ENCODE assay signal across 21 cellular contexts in genomic region chr13:113454936-113455335, GRCh38. TPM values are rescaled to one million over a fixed set of nuclear protein-coding genes. Genes with fewer than 3 reads are reported as not detected.
DNase-seq lines count a peak whose midpoint lies in the region.
"Had no signal": no experiment of that assay in that cellular context is flagged by ENCODE, and none has a peak within 500 bp of the region (broad histone marks: within the 10 kb centered on the region; RNA-seq: fewer than 3 reads in every experiment).

No MANE protein-coding gene starts in this region.

- no peak overlapping the region for H3K27ac Mint-ChIP-seq in activated T-cell treated with anti-CD3 and anti-CD28 coated beads, Interleukin-2, amount 50 U/mL, for 24 hours
- no peak overlapping the region for H3K27ac Mint-ChIP-seq in CD4-positive, alpha-beta memory T cell

- H3K4me3 Mint-ChIP-seq in activated T-cell treated with anti-CD3 and anti-CD28 coated beads, Interleukin-2, amount 50 U/mL, for 24 hours = no peak overlapping the region
- H3K4me3 Mint-ChIP-seq in CD4-positive, alpha-beta memory T cell = no peak overlapping the region
- H3K4me3 Mint-ChIP-seq: CD14-positive monocyte had no signal

- peaks cover 68% of the 10 kb centered on the region for H3K36me3 Mint-ChIP-seq in activated T-cell treated with anti-CD3 and anti-CD28 coated beads, Interleukin-2, amount 50 U/mL, for 24 hours (ENCODE audit: low read depth)
- H3K36me3 Mint-ChIP-seq in CD4-positive, alpha-beta memory T cell = peaks cover 34 to 36% of the 10 kb centered on the region in 2 donors

- H3K27me3 Mint-ChIP-seq in activated T-cell treated with anti-CD3 and anti-CD28 coated beads, Interleukin-2, amount 50 U/mL, for 24 hours = no peaks in the 10 kb centered on the region
- H3K27me3 Mint-ChIP-seq in CD4-positive, alpha-beta memory T cell = no peaks in the 10 kb centered on the region

- DNase-seq in activated T-cell treated with anti-CD3 and anti-CD28 coated beads, Interleukin-2, amount 50 U/mL, for 24 hours = peak; percentile 2
- no peak for DNase-seq in activated T-cell treated with anti-CD3 and anti-CD28 coated beads, Interleukin-2, amount 50 U/mL, for 48 hours
- DNase-seq in H7 (peak; percentile 14), cerebellar cortex (ENCODE audit: low spot score) (peak; percentile 57), posterior vena cava (ENCODE audit: low spot score) (peak; percentile 38), hypothalamus (lab: John Stamatoyannopoulos, UW) (no peak), MG63 (no peak)
- no peak for DNase-seq in CD4-positive, alpha-beta memory T cell
- DNase-seq: COR-L47, DMS153, EL, NCI-H1105 treated with DMSO at 0.1 percent for 48 hours, NCI-H1694 treated with DMSO at 0.1 percent for 48 hours, NCI-H2171, NCI-H446, NCI-H69, OCI-M1, SJCRH30 had no signal

- H3K9me3 Mint-ChIP-seq in activated T-cell treated with anti-CD3 and anti-CD28 coated beads, Interleukin-2, amount 50 U/mL, for 24 hours = no peaks in the 10 kb centered on the region
- no peaks in the 10 kb centered on the region for H3K9me3 Mint-ChIP-seq in CD4-positive, alpha-beta memory T cell

- H3K36me3 ChIP-seq in H7 (replicated peaks; ENCODE audit: control insufficient read depth, insufficient read depth, low read length) = peaks cover 15% of the 10 kb centered on the region
- H3K36me3 ChIP-seq in CD4-positive, alpha-beta memory T cell (ENCODE audit: insufficient read depth, low read length) = peaks cover 15% of the 10 kb centered on the region
- peaks cover 42% of the 10 kb centered on the region for H3K36me3 ChIP-seq in MG63

- CTCF ChIA-PET in CD4-positive, alpha-beta memory T cell (lab: Charles Lee; ENCODE audit: partially characterized antibody) = no interaction called here

- H3K4me3 ChIP-seq in H7 (ENCODE audit: insufficient read depth, low read depth, low read length) = no peak overlapping the region
- H3K4me3 ChIP-seq in CD4-positive, alpha-beta memory T cell (ENCODE audit: low read length in 2 of 2) = no peak overlapping the region
- no peak overlapping the region for H3K4me3 ChIP-seq in MG63
- H3K4me3 ChIP-seq: SJCRH30 had no signal

- H3K4me1 ChIP-seq in CD4-positive, alpha-beta memory T cell (ENCODE audit: insufficient read depth, low read length) = no peaks in the 10 kb centered on the region
- H3K4me1 ChIP-seq: SJCRH30 had no signal

- POLR2A ChIA-PET in CD4-positive, alpha-beta memory T cell (lab: Charles Lee; ENCODE audit: partially characterized antibody) = no interaction called here

- intact Hi-C loops in posterior vena cava (cut with DNase I) = no loop called here
- intact Hi-C loops in CD4-positive, alpha-beta memory T cell (cut with micrococcal nuclease) = no loop called here

- no peaks in the 10 kb centered on the region for H3K9me3 ChIP-seq in CD4-positive, alpha-beta memory T cell (ENCODE audit: control insufficient read depth in 1 of 2, low read length in 2 of 2)
- H3K9me3 ChIP-seq in MG63 = no peaks in the 10 kb centered on the region
- H3K9me3 ChIP-seq: SJCRH30 had no signal

- H3K4me1 Mint-ChIP-seq in activated T-cell treated with anti-CD3 and anti-CD28 coated beads, Interleukin-2, amount 50 U/mL, for 24 hours (ENCODE audit: low read depth) = no peaks in the 10 kb centered on the region
- no peaks in the 10 kb centered on the region for H3K4me1 Mint-ChIP-seq in CD4-positive, alpha-beta memory T cell
- H3K4me1 Mint-ChIP-seq: CD14-positive monocyte had no signal

- H3K27me3 ChIP-seq in H7 (ENCODE audit: control insufficient read depth, insufficient read depth, low read length) = no peaks in the 10 kb centered on the region
- no peaks in the 10 kb centered on the region for H3K27me3 ChIP-seq in CD4-positive, alpha-beta memory T cell (ENCODE audit: insufficient read depth, low read length)
- no peaks in the 10 kb centered on the region for H3K27me3 ChIP-seq in MG63
- H3K27me3 ChIP-seq: SJCRH30 had no signal

- H3K27ac ChIP-seq in CD4-positive, alpha-beta memory T cell (ENCODE audit: low read depth, low read length) = no peak overlapping the region
- H3K27ac ChIP-seq: KMS-11, SJCRH30 had no signal

RNA-seq across cellular contexts. Expression of gene ADPRHL1, which starts 1.6 kb away (rescaled TPM):
- total RNA-seq in H7 (2014; rRNA removed; shearing (Covaris generic)) = 0.89 and 1.4 TPM in 2 replicates
- 1 to 10 TPM; 1.2 to 1.6 TPM for total RNA-seq in posterior vena cava
- total RNA-seq in CD4-positive, alpha-beta memory T cell = 1 to 10 TPM; 1.3 to 1.5 TPM
- under 1 TPM in 1 of 2 donors, not detected in 1; 0.09 TPM for polyA plus RNA-seq in CD4-positive, alpha-beta memory T cell
- total RNA-seq in MG63 (2014; rRNA removed; shearing (Covaris generic); ENCODE audit: low replicate concordance) = 0.96 and 2.8 TPM in 2 replicates
- total RNA-seq: RPMI7951 had no signal

RNA-seq across cellular contexts. Expression of gene DCUN1D2, which starts 35.6 kb away (rescaled TPM):
- 11.9 and 15.5 TPM in 2 replicates for total RNA-seq in H7 (2014; rRNA removed; shearing (Covaris generic))
- total RNA-seq in posterior vena cava = 10 to 100 TPM; 12.7 to 16.9 TPM
- total RNA-seq in CD4-positive, alpha-beta memory T cell = 10 to 100 TPM; 31.9 to 34.8 TPM
- 1 to 10 TPM; 6.6 to 9.8 TPM for polyA plus RNA-seq in CD4-positive, alpha-beta memory T cell
- 6.0 and 6.8 TPM in 2 replicates for total RNA-seq in MG63 (2014; rRNA removed; shearing (Covaris generic); ENCODE audit: low replicate concordance)

Comparison
In these comparisons a context has a peak if more than half of its experiments do, and no peak if none do; other contexts are left out.
1. DNase-seq: peak in activated T-cell treated with anti-CD3 and anti-CD28 coated beads, Interleukin-2, amount 50 U/mL, for 24 hours (single experiment), H7 (single experiment), cerebellar cortex (single experiment) and posterior vena cava (single experiment); none in activated T-cell treated with anti-CD3 and anti-CD28 coated beads, Interleukin-2, amount 50 U/mL, for 48 hours (0 of 2), CD4-positive, alpha-beta memory T cell (0 of 5), hypothalamus (0 of 51) and MG63 (single experiment).